1 cellular context compared by ENCODE assay signal in genomic region chr5:74648835-74649286, GRCh38.
TF ChIP-seq lines count a peak whose summit lies in the region.

No MANE protein-coding gene starts in this region.

TF ChIP-seq in HepG2, 621 proteins besides CTCF, POLR2A, EP300 and RAD21 (continued from another document and continues in another):
- TF ChIP-seq KIAA2018 (CRISPR knock-in tag; IDR thresholded peaks at IDR 0.05; ENCODE audit: borderline replicate concordance) (no peak), SAP130 (CRISPR knock-in tag; IDR thresholded peaks at IDR 0.05; ENCODE audit: low read depth) (peak; percentile 33), ZNF275 (CRISPR knock-in tag; IDR thresholded peaks at IDR 0.05; ENCODE audit: borderline replicate concordance) (no peak), BATF2 (CRISPR knock-in tag; IDR thresholded peaks at IDR 0.05) (no peak), ZNF282 (IDR thresholded peaks at IDR 0.05; ENCODE audit: partially characterized antibody) (no peak), CBX2 (IDR thresholded peaks at IDR 0.05; ENCODE audit: low read depth, low read length) (no peak), CBX2 (CRISPR knock-in tag; IDR thresholded peaks at IDR 0.05; ENCODE audit: low read depth) (no peak), TEAD3 (CRISPR knock-in tag; optimal IDR thresholded peaks at IDR 0.05; ENCODE audit: borderline replicate concordance) (peak; percentile 21), KDM5B (CRISPR knock-in tag; IDR thresholded peaks at IDR 0.05; ENCODE audit: borderline replicate concordance) (no peak), EHMT2 (IDR thresholded peaks at IDR 0.05; ENCODE audit: borderline replicate concordance, low read depth, low read length) (no peak), MIXL1 (CRISPR knock-in tag; IDR thresholded peaks at IDR 0.05) (peak; percentile 93), STAG1 (CRISPR knock-in tag; IDR thresholded peaks at IDR 0.05) (peak; percentile 98), ARID5B (CRISPR knock-in tag; IDR thresholded peaks at IDR 0.05) (0 out of 2 replicates have a peak, but pooled peaks have one; percentile 19), SMC3 (IDR thresholded peaks at IDR 0.05; ENCODE audit: low read length) (peak; percentile 96), ZNF138 (CRISPR knock-in tag; IDR thresholded peaks at IDR 0.05; ENCODE audit: low read depth) (no peak), MAFK (conservative IDR thresholded peaks at IDR 0.05 in 1 of 2, IDR thresholded peaks at IDR 0.05 in 1 of 2; ENCODE audit: low read length in 2 of 2) (peak; percentile 39 to 42), ZNF570 (CRISPR knock-in tag; IDR thresholded peaks at IDR 0.05; ENCODE audit: borderline replicate concordance) (no peak), JARID2 (CRISPR knock-in tag; IDR thresholded peaks at IDR 0.05; ENCODE audit: insufficient replicate concordance) (no peak), YEATS4 (CRISPR knock-in tag; IDR thresholded peaks at IDR 0.05; ENCODE audit: borderline replicate concordance) (0 out of 2 replicates have a peak, but pooled peaks have one; percentile 22), ARID3A (IDR thresholded peaks at IDR 0.05; ENCODE audit: low read depth, low read length) (0 out of 2 replicates have a peak, but pooled peaks have one; percentile 23), PRDM15 (CRISPR knock-in tag; IDR thresholded peaks at IDR 0.05) (peak; percentile 84), SOX13 (IDR thresholded peaks at IDR 0.05) (no peak), SOX13 (CRISPR knock-in tag; conservative IDR thresholded peaks at IDR 0.05 in 1 of 2, IDR thresholded peaks at IDR 0.05 in 1 of 2) (0 out of 4 replicates have a peak, but pooled peaks of 1 of the 2 experiments have one; percentile 7), HNRNPH1 (optimal IDR thresholded peaks at IDR 0.05; ENCODE audit: low read depth, low read length) (no peak), LBX2 (CRISPR knock-in tag; IDR thresholded peaks at IDR 0.05; ENCODE audit: borderline replicate concordance) (no peak), MED1 (CRISPR knock-in tag; IDR thresholded peaks at IDR 0.05) (0 out of 2 replicates have a peak, but pooled peaks have one; percentile 31), HMGXB4 (CRISPR knock-in tag; IDR thresholded peaks at IDR 0.05; ENCODE audit: borderline replicate concordance in 1 of 2, low read depth in 1 of 2) (0 out of 4 replicates have a peak, but pooled peaks of 1 of the 2 experiments have one; percentile 35), RNF219 (CRISPR knock-in tag; IDR thresholded peaks at IDR 0.05) (no peak), ZNF205 (CRISPR knock-in tag; IDR thresholded peaks at IDR 0.05) (0 out of 2 replicates have a peak, but pooled peaks have one; percentile 26)
